Comparison of ENCODE assay signal across 8 cellular contexts in genomic region chr19:41426116-41426841, GRCh38. TPM values are rescaled to one million over a fixed set of nuclear protein-coding genes. Genes with fewer than 3 reads are reported as not detected.
DNase-seq lines count a peak whose midpoint lies in the region; ATAC-seq, FAIRE-seq and TF ChIP-seq lines count a peak whose summit lies in the region.

No MANE protein-coding gene starts in this region.

- peak overlapping the region; percentile 80 for H2AFZ ChIP-seq in mammary epithelial cell (ENCODE audit: low read depth, low read length)

- H3K27ac ChIP-seq in HUES6 (ENCODE audit: low read depth, low read length): peak overlapping the region; percentile 42; the same call in 1 of the 2 replicates
- no peak overlapping the region for H3K27ac ChIP-seq in mammary epithelial cell (ENCODE audit: insufficient read depth, low read depth, low read length)
- peak overlapping the region; percentile 80 to 91 for H3K27ac ChIP-seq in small intestine (ENCODE audit: low read depth in 1 of 2, low read length in 1 of 2)

- no peaks in the 10 kb centered on the region for H3K27me3 ChIP-seq in HUES6 (ENCODE audit: control insufficient read depth, insufficient read depth, low read length)
- H3K27me3 ChIP-seq in mammary epithelial cell (ENCODE audit: insufficient read depth, low read length): no peaks in the 10 kb centered on the region
- H3K27me3 ChIP-seq in small intestine (ENCODE audit: control insufficient read depth in 2 of 2, insufficient read depth in 2 of 2, low read length in 2 of 2): no peaks in the 10 kb centered on the region

- no peaks in the 10 kb centered on the region for H3K79me2 ChIP-seq in mammary epithelial cell (ENCODE audit: insufficient read depth, low read length)

- WGBS in mammary epithelial cell (ENCODE audit: low coverage, missing lambda C conversion rate): 68% methylated on average over 17 of the region's 36 CpGs
- WGBS in small intestine, 3 donors: 20 to 65% (median 53%) methylated on average over 30 to 36 of the region's 36 CpGs

- H3K9me3 ChIP-seq in HUES6 (ENCODE audit: control insufficient read depth, insufficient read depth, low read depth, low read length) (no peaks in the 10 kb centered on the region), mammary epithelial cell (replicated peaks; ENCODE audit: insufficient read depth, low read length) (no peaks in the 10 kb centered on the region), small intestine (ENCODE audit: control insufficient read depth, low read depth) (no peaks in the 10 kb centered on the region)

- no peak for FAIRE-seq in small intestine (lab: Jason Lieb, UNC)

- dilution Hi-C loops in mammary epithelial cell (cut with HindIII; ENCODE audit: low sequenced_read_pairs): loop anchor here (5.0 kb wide), 1 partner anchor 154 kb away; no protein-coding TSS in a partner anchor

- no TSS peak for BruUV-seq in mammary epithelial cell (replicated peaks; lab: Mats Ljungman, UMichigan)

- H3K36me3 ChIP-seq in HUES6 (ENCODE audit: control insufficient read depth, insufficient read depth, low read length) (peaks cover 40% of the 10 kb centered on the region), mammary epithelial cell (ENCODE audit: insufficient read depth, low read length) (no peaks in the 10 kb centered on the region), small intestine (ENCODE audit: control insufficient read depth in 2 of 2, insufficient read depth in 2 of 2, low read length in 2 of 2) (peaks cover 2 to 10% of the 10 kb centered on the region in 2 donors)

- DNase-seq in mammary epithelial cell (no peak), left colon (peak in 1 of 2 donors; percentile 44), small intestine (peak; percentile 39), posterior vena cava (ENCODE audit: low spot score) (no peak)

- intact Hi-C loops in mammary epithelial cell (cut with micrococcal nuclease) (loop anchor here (2.0 kb wide), 2 partner anchors 17 to 73 kb away; partner anchors contain the start of gene TGFB1), left colon (cut with DNase I, micrococcal nuclease) (no loop called here), posterior vena cava (cut with DNase I) (no loop called here)

- CTCF ChIA-PET in mammary epithelial cell (lab: Charles Lee; ENCODE audit: low non-redundant PET): no interaction called here

- TF ChIP-seq CTCF in mammary epithelial cell (conservative IDR thresholded peaks at IDR 0.05 in 1 of 2, IDR thresholded peaks at IDR 0.05 in 1 of 2; ENCODE audit: extremely low read depth in 1 of 2, insufficient read depth in 1 of 2, low read depth in 1 of 2, low read length in 2 of 2): no peak

- H3K4me1 ChIP-seq in HUES6 (ENCODE audit: control insufficient read depth, insufficient read depth, low read length) (peaks cover 18% of the 10 kb centered on the region), mammary epithelial cell (ENCODE audit: insufficient read depth, low read length) (peaks cover 26% of the 10 kb centered on the region), small intestine (ENCODE audit: control insufficient read depth in 2 of 2, insufficient read depth in 1 of 2, low read depth in 1 of 2, low read length in 1 of 2) (peaks cover 2 to 4% of the 10 kb centered on the region in 2 donors)

- ATAC-seq in left colon (peak; percentile 19), HG03571 (IDR thresholded peaks at IDR 0.05; ENCODE audit: unreplicated experiment) (no peak), HG03521 (IDR thresholded peaks at IDR 0.05; ENCODE audit: unreplicated experiment) (no peak), GM18868 (IDR thresholded peaks at IDR 0.05; ENCODE audit: unreplicated experiment) (no peak)

- no peaks in the 10 kb centered on the region for H4K20me1 ChIP-seq in mammary epithelial cell (ENCODE audit: insufficient read depth, low read length)

- H3K9ac ChIP-seq in HUES6 (ENCODE audit: low read length) (peak overlapping the region; percentile 72), mammary epithelial cell (ENCODE audit: insufficient read depth, low read length) (no peak overlapping the region)

- in situ Hi-C loops in mammary epithelial cell (cut with MboI; ENCODE audit: low sequenced_read_pairs in 2 of 2): no loop called here

- H3K4me3 ChIP-seq in HUES6 (ENCODE audit: low read depth, low read length) (peak overlapping the region; percentile 67), mammary epithelial cell (replicated peaks in 1 of 3; ENCODE audit: insufficient read depth in 1 of 3, low read depth in 2 of 3, low read length in 3 of 3) (peak overlapping the region; percentile 18 to 67 (median 52)), small intestine (ENCODE audit: low read depth in 1 of 2, low read length in 2 of 2) (peak overlapping the region; percentile 20 to 78)

- H3K4me2 ChIP-seq in mammary epithelial cell (ENCODE audit: insufficient read depth, low read depth, low read length): peak overlapping the region; percentile 84

RNA-seq across cellular contexts. Expression of gene B3GNT8, which starts 0.9 kb away (rescaled TPM):
- total RNA-seq in mammary epithelial cell (1 to 10 TPM; 5.2 to 5.8 TPM), left colon (10 to 100 TPM; 28.7 to 94.9 TPM), posterior vena cava (1 to 10 TPM; 3.3 to 4.2 TPM)
- polyA plus RNA-seq in mammary epithelial cell (0.93 TPM), small intestine (100 to 1,000 TPM in 1 of 3 donors, 10 to 100 TPM in 2; 27.5 to 125 (median 70.2) TPM)
- polyA minus RNA-seq in mammary epithelial cell: 0.67 TPM

RNA-seq across cellular contexts. Expression of gene DMAC2, which starts 13.4 kb away (rescaled TPM):
- total RNA-seq in mammary epithelial cell (10 to 100 TPM; 39.2 to 50.6 TPM), left colon (10 to 100 TPM; 43.6 to 48.9 TPM), posterior vena cava (10 to 100 TPM; 30.5 to 30.7 TPM)
- polyA plus RNA-seq in mammary epithelial cell (76.9 TPM), small intestine (100 to 1,000 TPM in 1 of 3 donors, 10 to 100 TPM in 2; 67.8 to 122 (median 98.4) TPM)
- 50.3 TPM for polyA minus RNA-seq in mammary epithelial cell

RNA-seq across cellular contexts. Expression of gene ERICH4, which starts 16.7 kb away (rescaled TPM):
- not detected for total RNA-seq in mammary epithelial cell
- not detected for polyA plus RNA-seq in mammary epithelial cell
- not detected for polyA minus RNA-seq in mammary epithelial cell
- total RNA-seq in left colon: not detected
- polyA plus RNA-seq in small intestine: 100 to 1,000 TPM in 2 of 3 donors, 10 to 100 TPM in 1; 11.7 to 154 (median 112) TPM
- not detected for total RNA-seq in posterior vena cava

RNA-seq across cellular contexts. Expression of gene BCKDHA, which starts 28.7 kb away (rescaled TPM):
- total RNA-seq in mammary epithelial cell (10 to 100 TPM; 13.5 to 36.5 TPM), left colon (10 to 100 TPM; 17.3 to 20.4 TPM), posterior vena cava (10 to 100 TPM in 1 of 2 donors, 1 to 10 TPM in 1; 8.5 to 15.7 TPM)
- polyA plus RNA-seq in mammary epithelial cell (25.1 TPM), small intestine (10 to 100 TPM; 19.9 to 34.0 (median 26.7) TPM)
- 27.0 TPM for polyA minus RNA-seq in mammary epithelial cell

RNA-seq across cellular contexts. Expression of gene EXOSC5, which starts 29.1 kb away (rescaled TPM):
- total RNA-seq in mammary epithelial cell: 10 to 100 TPM; 16.5 to 17.3 TPM
- 26.3 TPM for polyA plus RNA-seq in mammary epithelial cell
- polyA minus RNA-seq in mammary epithelial cell: 26.2 TPM
- total RNA-seq in left colon: 10 to 100 TPM; 11.8 to 12.7 TPM
- polyA plus RNA-seq in small intestine: 10 to 100 TPM in 2 of 3 donors, 1 to 10 TPM in 1; 9.4 to 36.4 (median 16.5) TPM
- 1 to 10 TPM; 7.2 to 7.3 TPM for total RNA-seq in posterior vena cava

Comparison
In these comparisons a context has a peak if more than half of its experiments do, and no peak if none do; other contexts are left out.
1. RNA of gene B3GNT8, which starts 0.9 kb away (total RNA-seq): 28.7 to 94.9 TPM in left colon; 5.2 to 5.8 TPM in mammary epithelial cell and 3.3 to 4.2 TPM in posterior vena cava; every median in the first group is over 4 times any median in the second.
2. Peak in every context shown above with its lines, with median percentiles within 50 percentile points of each other: H3K4me3 ChIP-seq.